8 cellular contexts compared by ENCODE assay signal in the genomic region with DNA sequence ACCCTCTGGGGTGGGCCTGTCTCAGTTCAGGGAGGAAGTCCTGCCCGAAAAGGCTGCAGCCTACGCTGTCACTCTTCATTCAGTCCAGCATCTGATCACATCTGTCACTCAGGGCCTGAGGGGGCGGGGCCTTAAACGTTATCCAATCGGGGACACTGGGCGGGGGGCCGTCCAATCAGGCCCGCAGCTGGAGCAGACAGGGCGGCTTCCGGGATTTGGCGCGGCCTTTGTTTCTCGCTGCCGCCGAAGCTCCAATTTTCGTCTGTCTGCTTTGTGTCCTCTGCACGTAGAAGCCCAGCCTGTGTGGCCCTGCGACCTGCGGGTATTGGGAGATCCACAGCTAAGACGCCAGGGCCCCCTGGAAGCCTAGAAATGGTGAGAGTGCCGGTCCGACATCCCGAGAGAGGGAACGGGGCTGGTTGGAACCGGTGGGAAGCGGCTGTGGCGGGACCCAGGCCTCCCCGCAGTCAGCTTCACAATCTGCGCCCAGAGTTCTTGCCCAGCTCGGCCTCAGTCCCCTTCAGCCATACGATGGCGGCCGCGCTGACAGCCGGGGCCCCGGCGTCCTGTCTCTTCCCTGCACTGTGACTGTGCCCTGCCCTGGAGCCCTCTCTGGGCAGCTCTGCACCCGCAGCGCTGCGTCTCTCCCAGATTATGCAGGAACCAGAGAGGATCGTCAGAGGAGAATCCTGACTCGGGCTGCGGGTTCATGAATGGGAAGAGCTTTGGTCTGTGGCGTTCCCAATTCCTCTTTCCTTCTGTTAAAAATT. TPM values are rescaled to one million over a fixed set of nuclear protein-coding genes. Genes with fewer than 3 reads are reported as not detected.
DNase-seq lines count a peak whose midpoint lies in the region; ATAC-seq and TF ChIP-seq lines count a peak whose summit lies in the region.

A gene (plus strand): TSS at position 224 of the 770 bp plus-strand sequence. CDS start 149 bp downstream, at position 373.

- peaks cover 1% of the 10 kb centered on the region for H3K27me3 Mint-ChIP-seq in activated T-helper 1 cell treated with anti-CD3 and anti-CD28 coated beads, Interleukin-12 subunit alpha, Interleukin-12 subunit beta, Interleukin-2, Interleukin-4 antibody, amounts not matched to agents 30 ng/mL and 10 ng/mL and 1 ng/mL, durations not matched to agents 14 hours and 24 hours and 36 hours (ENCODE audit: insufficient read depth)
- no peaks in the 10 kb centered on the region for H3K27me3 Mint-ChIP-seq in neural progenitor cell (ENCODE audit: insufficient read depth, low read depth)

- H4K20me1 ChIP-seq in neural progenitor cell (ENCODE audit: low read depth) = no peaks in the 10 kb centered on the region

- peak within 1 kb of the TSS; percentile 67 for H2AFZ ChIP-seq in neural progenitor cell (replicated peaks)

- DNase-seq in GM10248 (ENCODE audit: extremely low spot score) (peak; percentile 79), NCI-H748 (lab: John Stamatoyannopoulos, UW; ENCODE audit: unreplicated experiment) (peak; percentile 94), foreskin melanocyte (peak; percentile 75), neural progenitor cell (ENCODE audit: low spot score) (peak; percentile 99), stromal cell of bone marrow (ENCODE audit: low read depth) (peak; percentile 70), SIG-M5 (lab: John Stamatoyannopoulos, UW) (no peak)
- peak; percentile 2 for DNase-seq in activated T-helper 1 cell treated with anti-CD3 and anti-CD28 coated beads, Interleukin-12 subunit alpha, Interleukin-12 subunit beta, Interleukin-2, Interleukin-4 antibody, amounts not matched to agents 30 ng/mL and 10 ng/mL and 1 ng/mL, durations not matched to agents 14 hours and 24 hours and 36 hours (ENCODE audit: low spot score)

- intact Hi-C loops in activated T-helper 1 cell treated with anti-CD3 and anti-CD28 coated beads, Interleukin-12 subunit alpha, Interleukin-12 subunit beta, Interleukin-2, Interleukin-4 antibody, amounts not matched to agents 30 ng/mL and 10 ng/mL and 1 ng/mL, durations not matched to agents 14 hours and 24 hours and 36 hours (cut with micrococcal nuclease) = no loop called here

- peak within 1 kb of the TSS; percentile 86 for H3K4me3 ChIP-seq in neural progenitor cell

- peak within 1 kb of the TSS; percentile 100 for H3K27ac ChIP-seq in neural progenitor cell

- no peaks in the 10 kb centered on the region for H3K9me3 ChIP-seq in neural progenitor cell (ENCODE audit: low read depth)

- peaks cover 18% of the 10 kb centered on the region for H3K36me3 ChIP-seq in neural progenitor cell

- H3K27ac Mint-ChIP-seq in activated T-helper 1 cell treated with anti-CD3 and anti-CD28 coated beads, Interleukin-12 subunit alpha, Interleukin-12 subunit beta, Interleukin-2, Interleukin-4 antibody, amounts not matched to agents 30 ng/mL and 10 ng/mL and 1 ng/mL, durations not matched to agents 14 hours and 24 hours and 36 hours = no peak within 1 kb of the TSS
- H3K27ac Mint-ChIP-seq in neural progenitor cell = peak within 1 kb of the TSS; percentile 96

- peaks cover 45% of the 10 kb centered on the region for H3K79me2 ChIP-seq in neural progenitor cell (ENCODE audit: low read depth)

- CTCF ChIA-PET in GM10248 (lab: Yijun Ruan, JAX) = no interaction called here

- H3K4me3 Mint-ChIP-seq in activated T-helper 1 cell treated with anti-CD3 and anti-CD28 coated beads, Interleukin-12 subunit alpha, Interleukin-12 subunit beta, Interleukin-2, Interleukin-4 antibody, amounts not matched to agents 30 ng/mL and 10 ng/mL and 1 ng/mL, durations not matched to agents 14 hours and 24 hours and 36 hours = peak within 1 kb of the TSS; percentile 53
- H3K4me3 Mint-ChIP-seq in neural progenitor cell = peak within 1 kb of the TSS; percentile 95

- H3K9ac ChIP-seq in neural progenitor cell = peak within 1 kb of the TSS; percentile 94

- peaks cover 12% of the 10 kb centered on the region for H3K4me1 ChIP-seq in neural progenitor cell

- peaks cover 45% of the 10 kb centered on the region for H3F3A ChIP-seq in neural progenitor cell (ENCODE audit: low read depth)

- ATAC-seq in HG03045 (IDR thresholded peaks at IDR 0.05; ENCODE audit: unreplicated experiment) = peak; percentile 90

- no peaks in the 10 kb centered on the region for H3K27me3 ChIP-seq in neural progenitor cell

- H3K4me1 Mint-ChIP-seq in activated T-helper 1 cell treated with anti-CD3 and anti-CD28 coated beads, Interleukin-12 subunit alpha, Interleukin-12 subunit beta, Interleukin-2, Interleukin-4 antibody, amounts not matched to agents 30 ng/mL and 10 ng/mL and 1 ng/mL, durations not matched to agents 14 hours and 24 hours and 36 hours (ENCODE audit: low read depth) = no peaks in the 10 kb centered on the region
- peaks cover 6% of the 10 kb centered on the region for H3K4me1 Mint-ChIP-seq in neural progenitor cell

- POLR2A ChIA-PET in GM10248 (lab: Yijun Ruan, JAX) = no interaction called here

- no peaks in the 10 kb centered on the region for H3K36me3 Mint-ChIP-seq in activated T-helper 1 cell treated with anti-CD3 and anti-CD28 coated beads, Interleukin-12 subunit alpha, Interleukin-12 subunit beta, Interleukin-2, Interleukin-4 antibody, amounts not matched to agents 30 ng/mL and 10 ng/mL and 1 ng/mL, durations not matched to agents 14 hours and 24 hours and 36 hours (ENCODE audit: low read depth)
- peaks cover 30% of the 10 kb centered on the region for H3K36me3 Mint-ChIP-seq in neural progenitor cell

- H3K4me2 ChIP-seq in neural progenitor cell = peak within 1 kb of the TSS; percentile 89

- TF ChIP-seq CTCF in GM10248 (IDR thresholded peaks at IDR 0.05; ENCODE audit: control extremely low read depth, extremely low read depth, low read depth, missing control alignments) = no peak
- no peak for TF ChIP-seq CTCF in neural progenitor cell (IDR thresholded peaks at IDR 0.05)

- H3K9me3 Mint-ChIP-seq in activated T-helper 1 cell treated with anti-CD3 and anti-CD28 coated beads, Interleukin-12 subunit alpha, Interleukin-12 subunit beta, Interleukin-2, Interleukin-4 antibody, amounts not matched to agents 30 ng/mL and 10 ng/mL and 1 ng/mL, durations not matched to agents 14 hours and 24 hours and 36 hours = peaks cover 40% of the 10 kb centered on the region
- peaks cover 31% of the 10 kb centered on the region for H3K9me3 Mint-ChIP-seq in neural progenitor cell

RNA-seq across cellular contexts. Expression of the gene that starts here (rescaled TPM):
- total RNA-seq in activated T-helper 1 cell treated with anti-CD3 and anti-CD28 coated beads, Interleukin-12 subunit alpha, Interleukin-12 subunit beta, Interleukin-2, Interleukin-4 antibody, amounts not matched to agents 30 ng/mL and 10 ng/mL and 1 ng/mL, durations not matched to agents 14 hours and 24 hours and 36 hours = 0.21 and 0.32 TPM in 2 replicates
- total RNA-seq in neural progenitor cell (ENCODE audit: low replicate concordance) = 59.2 and 76.3 TPM in 2 replicates

Comparison
In these comparisons a context has a peak if more than half of its experiments do, and no peak if none do; other contexts are left out.
1. RNA of the gene that starts here (total RNA-seq): 59.2 to 76.3 TPM in neural progenitor cell; 0.21 to 0.32 TPM in activated T-helper 1 cell treated with anti-CD3 and anti-CD28 coated beads, Interleukin-12 subunit alpha, Interleukin-12 subunit beta, Interleukin-2, Interleukin-4 antibody, amounts not matched to agents 30 ng/mL and 10 ng/mL and 1 ng/mL, durations not matched to agents 14 hours and 24 hours and 36 hours; every median in the first group is over 10 times any median in the second.
2. Peak in DNase-seq in activated T-helper 1 cell treated with anti-CD3 and anti-CD28 coated beads, Interleukin-12 subunit alpha, Interleukin-12 subunit beta, Interleukin-2, Interleukin-4 antibody, amounts not matched to agents 30 ng/mL and 10 ng/mL and 1 ng/mL, durations not matched to agents 14 hours and 24 hours and 36 hours; RNA of the gene not detected or under 1 TPM.